ENCODE assay signal across 7 cellular contexts in the genomic region with DNA sequence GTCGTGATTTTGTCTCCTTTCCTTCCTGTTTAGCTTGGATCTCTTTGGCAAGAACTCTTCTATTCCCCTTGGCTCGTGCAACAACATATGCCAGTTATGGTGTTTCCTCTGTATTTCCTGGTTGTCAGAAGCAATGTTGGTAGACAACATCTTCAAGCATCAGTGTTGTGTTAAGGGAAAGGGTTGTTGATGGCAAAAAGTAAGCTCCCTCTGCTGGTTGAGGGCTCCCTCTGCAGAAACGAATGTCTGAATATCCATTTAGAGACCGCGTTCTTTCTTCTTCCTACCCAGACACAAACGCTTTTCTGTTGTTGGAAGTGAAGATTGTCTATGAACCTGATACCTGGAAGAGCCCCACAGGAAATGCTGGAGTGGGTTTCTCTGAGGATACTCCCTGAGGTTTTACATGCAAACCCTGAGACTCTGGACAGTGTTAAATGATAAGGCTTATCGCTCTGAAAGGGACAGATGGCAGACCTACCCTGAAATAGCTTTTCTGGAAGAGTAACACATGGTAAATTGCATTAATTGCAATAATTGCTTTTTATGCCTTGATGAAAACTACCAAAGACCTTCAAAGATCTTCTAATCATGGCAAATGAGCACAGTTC. TPM values are rescaled to one million over a fixed set of nuclear protein-coding genes. Genes with fewer than 3 reads are reported as not detected.
DNase-seq lines count a peak whose midpoint lies in the region; ATAC-seq and TF ChIP-seq lines count a peak whose summit lies in the region.

No MANE protein-coding gene starts in this region.

- DNase-seq in ELR (ENCODE audit: low read depth) (peak; percentile 53), NAMALWA (ENCODE audit: low spot score) (peak; percentile 63), astrocyte of the hippocampus (ENCODE audit: low read depth, low spot score) (peak; percentile 33), kidney epithelial cell (ENCODE audit: low read depth) (no peak), NCI-H1930 (lab: John Stamatoyannopoulos, UW) (no peak)

- H3K4me3 ChIP-seq in kidney epithelial cell (ENCODE audit: low read depth, low read length), result no peak overlapping the region

- H3K36me3 ChIP-seq in kidney epithelial cell (ENCODE audit: control insufficient read depth, insufficient read depth, low read length), result no peaks in the 10 kb centered on the region

- TF ChIP-seq CTCF in kidney epithelial cell (IDR thresholded peaks at IDR 0.05; ENCODE audit: insufficient read depth, low read length, poor library complexity, severe bottlenecking), result peak; percentile 72

- H3K27me3 ChIP-seq in kidney epithelial cell (ENCODE audit: control insufficient read depth, insufficient read depth, low read length), result no peaks in the 10 kb centered on the region

- peak; percentile 62 for ATAC-seq in GM21529 (IDR thresholded peaks at IDR 0.05; ENCODE audit: unreplicated experiment)
- no peak for ATAC-seq in esophagus mucosa

RNA-seq across cellular contexts. Expression of a gene that starts 23.6 kb away (rescaled TPM):
- total RNA-seq in kidney epithelial cell, result 0.41 and 0.96 TPM in 2 replicates
- not detected for total RNA-seq in esophagus mucosa

Comparison
In these comparisons a context has a peak if more than half of its experiments do, and no peak if none do; other contexts are left out.
1. DNase-seq: peak in ELR (single experiment), NAMALWA (single experiment) and astrocyte of the hippocampus (single experiment); none in kidney epithelial cell (single experiment) and NCI-H1930 (0 of 2).